ENCODE assay signal across 24 cellular contexts in the genomic region with DNA sequence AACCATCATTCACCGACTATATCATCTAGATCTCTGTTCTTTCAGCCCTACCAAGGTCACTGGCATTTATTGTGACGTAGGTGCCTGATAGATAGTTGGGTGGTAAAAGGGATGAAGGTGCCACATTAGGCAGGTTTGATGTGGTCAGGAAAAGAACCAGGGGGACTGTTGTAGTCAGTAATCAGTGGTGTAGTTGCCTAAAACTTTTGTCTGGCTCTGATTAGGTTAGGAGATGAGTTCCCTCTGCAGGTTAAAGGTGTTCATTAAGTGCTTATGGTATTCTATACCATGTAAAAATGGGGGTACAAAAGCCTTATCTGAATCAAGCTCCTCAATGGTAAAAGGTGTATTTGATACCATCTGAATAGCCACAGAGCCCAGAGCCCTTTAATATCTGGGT. TPM values are rescaled to one million over a fixed set of nuclear protein-coding genes. Genes with fewer than 3 reads are reported as not detected.
"Had no signal": no experiment of that assay in that cellular context is flagged by ENCODE, and none has a peak within 500 bp of the region (broad histone marks: within the 10 kb centered on the region; RNA-seq: fewer than 3 reads in every experiment).

No MANE protein-coding gene starts in this region.

- DNase-seq: islet precursor cell; lower lobe of right lung; mammary epithelial cell; mesenchymal stem cell; naive thymus-derived CD8-positive, alpha-beta T cell; nucleus accumbens; pancreas; posterior cingulate gyrus; retina; right cardiac atrium; sigmoid colon; small intestine; spleen; stimulated activated CD4-positive, alpha-beta T cell treated with anti-CD3 and anti-CD28 coated beads, Interleukin-4, amount 100 ng/mL, for 4 hours; stimulated activated CD8-positive, alpha-beta memory T cell treated with anti-CD3 and anti-CD28 coated beads, Interleukin-4, amount 100 ng/mL, for 48 hours; stimulated activated naive CD4-positive, alpha-beta T cell treated with Interleukin-2 at 50 U/mL for 16 hours; stimulated activated naive CD8-positive, alpha-beta T cell treated with anti-CD3 and anti-CD28 coated beads, Interleukin-15, amount 100 ng/mL, for 72 hours; substantia nigra; uterus had no signal

- H3K27ac ChIP-seq: hepatocyte, lower lobe of right lung, pancreas, prostate gland, sigmoid colon, spleen, tibial nerve, uterus had no signal

- ATAC-seq: lower lobe of right lung; naive thymus-derived CD8-positive, alpha-beta T cell; pancreas; right cardiac atrium; stimulated activated memory B cell treated with anti-CD40 and anti-IgM and Interleukin-4, amounts not matched to agents 10 μg/mL and 1 μg/mL and 100 μg/mL, for 72 hours; stimulated activated naive CD8-positive, alpha-beta T cell treated with anti-CD3 and anti-CD28 coated beads, Interleukin-15, amount 100 ng/mL, for 72 hours had no signal

- H3K4me2 ChIP-seq: hepatocyte had no signal

- H3K27me3 ChIP-seq: hepatocyte, pancreas, sigmoid colon, spleen, tibial nerve, uterus had no signal

- H2AFZ ChIP-seq: hepatocyte had no signal

- H3K4me1 ChIP-seq: lower lobe of right lung, pancreas, prostate gland, tibial nerve, uterus had no signal

- FAIRE-seq: pancreas, small intestine had no signal

- H3K36me3 ChIP-seq: lower lobe of right lung, pancreas, prostate gland, sigmoid colon, spleen, tibial nerve, uterus had no signal

- H3K4me3 ChIP-seq: hepatocyte, lower lobe of right lung, pancreas, prostate gland, sigmoid colon, spleen, tibial nerve, uterus had no signal

- H3K9me3 ChIP-seq: lower lobe of right lung, pancreas, prostate gland, sigmoid colon, spleen, tibial nerve, uterus had no signal

- H3K79me2 ChIP-seq: hepatocyte had no signal

RNA-seq across cellular contexts. Expression of a gene that starts 55.6 kb away (rescaled TPM):
- total RNA-seq: mammary epithelial cell; naive thymus-derived CD8-positive, alpha-beta T cell; osteoblast had no signal
- polyA plus RNA-seq: mammary epithelial cell; naive thymus-derived CD8-positive, alpha-beta T cell had no signal
